Comparison of ENCODE assay signal across 9 cellular contexts in the genomic region with DNA sequence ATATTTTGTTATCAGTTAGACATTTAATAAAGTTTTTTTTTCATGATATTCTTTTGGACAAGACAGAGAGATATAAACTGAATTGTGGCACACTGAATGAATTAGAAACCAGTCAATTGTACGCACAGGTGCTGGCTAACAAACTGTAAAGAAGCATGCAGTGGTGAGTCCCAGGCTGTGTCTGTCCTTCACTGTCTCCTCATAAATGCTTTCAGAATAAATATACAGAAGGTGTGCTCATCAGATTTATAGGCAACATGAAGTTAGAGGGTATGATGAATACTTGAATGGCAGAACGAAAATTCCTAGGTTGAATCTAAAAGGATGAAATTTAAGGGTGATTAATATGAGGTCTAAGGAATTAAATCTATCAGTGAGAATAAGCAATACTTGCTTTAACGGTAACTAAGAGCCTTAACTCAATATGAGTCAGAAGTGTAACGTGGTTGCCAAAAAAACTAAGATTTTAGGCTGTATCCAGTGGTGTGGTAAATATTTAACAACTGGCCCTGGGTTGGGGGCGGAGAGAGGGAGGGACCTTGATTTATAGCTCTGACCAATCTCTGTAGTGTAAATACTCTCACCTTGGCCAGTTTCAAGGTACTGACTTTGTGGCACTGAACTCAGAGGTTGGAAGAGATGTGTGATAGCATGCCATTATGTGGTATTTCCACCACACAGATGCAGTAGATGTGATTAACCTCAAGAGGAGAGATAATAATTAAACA. TPM values are rescaled to one million over a fixed set of nuclear protein-coding genes. Genes with fewer than 3 reads are reported as not detected.
DNase-seq lines count a peak whose midpoint lies in the region; ATAC-seq and TF ChIP-seq lines count a peak whose summit lies in the region.
"Had no signal": no experiment of that assay in that cellular context is flagged by ENCODE, and none has a peak within 500 bp of the region (broad histone marks: within the 10 kb centered on the region; RNA-seq: fewer than 3 reads in every experiment).

No MANE protein-coding gene starts in this region.

- peaks cover 10% of the 10 kb centered on the region for H3K4me1 ChIP-seq in RWPE2 (ENCODE audit: insufficient read depth, poor library complexity, severe bottlenecking)

- H3K9me3 ChIP-seq in RWPE2 (ENCODE audit: severe bottlenecking) = no peaks in the 10 kb centered on the region

- H3K36me3 ChIP-seq in RWPE2 (ENCODE audit: low read depth) (no peaks in the 10 kb centered on the region), kidney epithelial cell (ENCODE audit: control insufficient read depth, insufficient read depth, low read length) (no peaks in the 10 kb centered on the region)

- no peak overlapping the region for H3K27ac ChIP-seq in RWPE2 (ENCODE audit: poor library complexity, severe bottlenecking)

- peak; percentile 79 for ATAC-seq in GM19452 (IDR thresholded peaks at IDR 0.05; ENCODE audit: unreplicated experiment)
- peak; percentile 36; the same call in 1 of the 3 replicates for ATAC-seq in RWPE2 (ENCODE audit: low read depth)
- ATAC-seq: stimulated activated memory B cell treated with anti-CD40 and anti-IgM and Interleukin-4, amounts not matched to agents 10 μg/mL and 1 μg/mL and 100 μg/mL, for 72 hours had no signal

- DNase-seq in AG20443 (ENCODE audit: low spot score) (peak; percentile 17), RWPE2 (ENCODE audit: low spot score) (no peak), kidney epithelial cell (ENCODE audit: low read depth) (peak; percentile 31), A172 (ENCODE audit: low spot score) (no peak), SHP77 treated with DMSO at 0.1 percent for 48 hours (lab: John Stamatoyannopoulos, UW) (no peak), DMS 273 treated with DMSO at 0.1 percent for 48 hours (lab: John Stamatoyannopoulos, UW) (no peak), AG08395 (ENCODE audit: low spot score) (no peak)

- H3K27me3 ChIP-seq in RWPE2 (ENCODE audit: insufficient read depth, poor library complexity, severe bottlenecking) = no peaks in the 10 kb centered on the region
- H3K27me3 ChIP-seq in kidney epithelial cell (ENCODE audit: control insufficient read depth, insufficient read depth, low read length) = no peaks in the 10 kb centered on the region

- no peak overlapping the region for H3K4me3 ChIP-seq in RWPE2 (ENCODE audit: severe bottlenecking)
- H3K4me3 ChIP-seq in kidney epithelial cell (ENCODE audit: low read depth, low read length) = no peak overlapping the region

- TF ChIP-seq CTCF in RWPE2 (IDR thresholded peaks at IDR 0.05; ENCODE audit: poor library complexity, severe bottlenecking) (no peak), kidney epithelial cell (IDR thresholded peaks at IDR 0.05; ENCODE audit: insufficient read depth, low read length, poor library complexity, severe bottlenecking) (no peak)

RNA-seq across cellular contexts. Expression of gene AAK1, which starts 41.9 kb away (rescaled TPM):
- total RNA-seq in kidney epithelial cell = 32.5 and 54.3 TPM in 2 replicates
- total RNA-seq in A172 (2014; rRNA removed; shearing (Covaris generic)) = 44.7 and 48.1 TPM in 2 replicates

RNA-seq across cellular contexts. Expression of gene ANXA4, which starts 56.4 kb away (rescaled TPM):
- 73.6 and 93.5 TPM in 2 replicates for total RNA-seq in kidney epithelial cell
- total RNA-seq in A172 (2014; rRNA removed; shearing (Covaris generic)) = 85.1 and 89.9 TPM in 2 replicates

Comparison
In these comparisons a context has a peak if more than half of its experiments do, and no peak if none do; other contexts are left out.
1. DNase-seq: peak in AG20443 (single experiment) and kidney epithelial cell (single experiment); none in RWPE2 (single experiment), A172 (single experiment), SHP77 treated with DMSO at 0.1 percent for 48 hours (single experiment), DMS 273 treated with DMSO at 0.1 percent for 48 hours (single experiment) and AG08395 (single experiment).